Comparison of ENCODE assay signal across 17 cellular contexts in genomic region chr18:48152549-48152948, GRCh38.
DNase-seq lines count a peak whose midpoint lies in the region; ATAC-seq, FAIRE-seq and TF ChIP-seq lines count a peak whose summit lies in the region.
"Had no signal": no experiment of that assay in that cellular context is flagged by ENCODE, and none has a peak within 500 bp of the region (broad histone marks: within the 10 kb centered on the region; RNA-seq: fewer than 3 reads in every experiment).

No MANE protein-coding gene starts in this region.

- no peaks in the 10 kb centered on the region for H3K9me3 Mint-ChIP-seq in activated CD8-positive, alpha-beta memory T cell treated with anti-CD3 and anti-CD28 coated beads, Interleukin-2, amount 10 ng/mL, durations not matched to agents 7 days and 5 days (ENCODE audit: low read depth)
- H3K9me3 Mint-ChIP-seq: T-helper 1 cell treated with Interleukin-12 subunit alpha and Interleukin-12 subunit beta and Interleukin-4 antibody, amounts not matched to agents 30 μg/mL and 1 μg/mL, for 36 hours had no signal

- H3K4me3 ChIP-seq in bronchial epithelial cell (ENCODE audit: low read depth, low read length): no peak overlapping the region
- H3K4me3 ChIP-seq in keratinocyte (ENCODE audit: control insufficient read depth in 2 of 3, extremely low read depth in 1 of 3, insufficient read depth in 2 of 3, low read depth in 1 of 3, low read length in 3 of 3): no peak overlapping the region
- H3K4me3 ChIP-seq: pancreas had no signal

- no peaks in the 10 kb centered on the region for H4K20me1 ChIP-seq in keratinocyte (ENCODE audit: control insufficient read depth, extremely low read depth, insufficient read depth, low read length)

- ATAC-seq in Right ventricle myocardium superior (ENCODE audit: poor library complexity) (peak; percentile 30), HG03196 (IDR thresholded peaks at IDR 0.05; ENCODE audit: unreplicated experiment) (no peak), GM21390 (IDR thresholded peaks at IDR 0.05; ENCODE audit: unreplicated experiment) (no peak)
- no peak for ATAC-seq in activated CD8-positive, alpha-beta memory T cell treated with anti-CD3 and anti-CD28 coated beads, Interleukin-2, amount 10 ng/mL, durations not matched to agents 7 days and 5 days

- H2AFZ ChIP-seq in keratinocyte (ENCODE audit: control insufficient read depth, low read length): no peak overlapping the region

- no peak overlapping the region for H3K4me2 ChIP-seq in keratinocyte (ENCODE audit: control insufficient read depth, extremely low read depth, insufficient read depth, low read depth, low read length)

- intact Hi-C loops in Right ventricle myocardium superior (cut with DNase I): no loop called here
- intact Hi-C loops in cardiac septum (cut with DNase I): no loop called here
- intact Hi-C loops in posterior vena cava (cut with DNase I): no loop called here

- H3K36me3 ChIP-seq in bronchial epithelial cell (ENCODE audit: control insufficient read depth, insufficient read depth, low read length) (no peaks in the 10 kb centered on the region), keratinocyte (ENCODE audit: control insufficient read depth in 2 of 2, extremely low read depth in 1 of 2, insufficient read depth in 2 of 2, low read length in 2 of 2) (no peaks in the 10 kb centered on the region)
- H3K36me3 ChIP-seq: brain microvascular endothelial cell, pancreas had no signal

- H3K79me2 ChIP-seq in keratinocyte (ENCODE audit: control insufficient read depth, insufficient read depth, low read length): no peaks in the 10 kb centered on the region

- H3K9me1 ChIP-seq in keratinocyte (ENCODE audit: control insufficient read depth, extremely low read depth, insufficient read depth, low read length): no peaks in the 10 kb centered on the region

- H3K9ac ChIP-seq in keratinocyte (ENCODE audit: control insufficient read depth, extremely low read depth, insufficient read depth, low read length): no peak overlapping the region

- no peak for FAIRE-seq in bronchial epithelial cell (lab: Jason Lieb, UNC)
- FAIRE-seq in keratinocyte (lab: Jason Lieb, UNC): peak; percentile 89
- FAIRE-seq: GM18507, pancreas had no signal

- H3K4me1 Mint-ChIP-seq in activated CD8-positive, alpha-beta memory T cell treated with anti-CD3 and anti-CD28 coated beads, Interleukin-2, amount 10 ng/mL, durations not matched to agents 7 days and 5 days: no peaks in the 10 kb centered on the region

- H3K27me3 Mint-ChIP-seq in activated CD8-positive, alpha-beta memory T cell treated with anti-CD3 and anti-CD28 coated beads, Interleukin-2, amount 10 ng/mL, durations not matched to agents 7 days and 5 days: peaks cover 22% of the 10 kb centered on the region

- no peak overlapping the region for H3K27ac Mint-ChIP-seq in activated CD8-positive, alpha-beta memory T cell treated with anti-CD3 and anti-CD28 coated beads, Interleukin-2, amount 10 ng/mL, durations not matched to agents 7 days and 5 days
- H3K27ac Mint-ChIP-seq: T-helper 1 cell treated with Interleukin-12 subunit alpha and Interleukin-12 subunit beta and Interleukin-4 antibody, amounts not matched to agents 30 μg/mL and 1 μg/mL, for 36 hours had no signal

- TF ChIP-seq CTCF in bronchial epithelial cell (IDR thresholded peaks at IDR 0.05; ENCODE audit: insufficient read depth, low read length, severe bottlenecking) (no peak), keratinocyte (optimal IDR thresholded peaks at IDR 0.05 in 1 of 3, IDR thresholded peaks at IDR 0.05 in 1 of 3, conservative IDR thresholded peaks at IDR 0.05 in 1 of 3; ENCODE audit: extremely low read depth in 1 of 3, insufficient read depth in 2 of 3, low read length in 3 of 3) (no peak)

- no peaks in the 10 kb centered on the region for H3K9me3 ChIP-seq in keratinocyte (ENCODE audit: control insufficient read depth, low read depth, low read length)
- H3K9me3 ChIP-seq: pancreas had no signal

- CTCF ChIA-PET in activated CD8-positive, alpha-beta memory T cell treated with anti-CD3 and anti-CD28 coated beads, Interleukin-2, amount 10 ng/mL, durations not matched to agents 7 days and 5 days (lab: Charles Lee): no interaction called here

- no peak overlapping the region for H3K27ac ChIP-seq in keratinocyte (ENCODE audit: control insufficient read depth, insufficient read depth, low read length)
- H3K27ac ChIP-seq: brain microvascular endothelial cell, pancreas had no signal

- H3K36me3 Mint-ChIP-seq in activated CD8-positive, alpha-beta memory T cell treated with anti-CD3 and anti-CD28 coated beads, Interleukin-2, amount 10 ng/mL, durations not matched to agents 7 days and 5 days: no peaks in the 10 kb centered on the region

- peaks cover 2% of the 10 kb centered on the region for H3K4me1 ChIP-seq in keratinocyte (ENCODE audit: control insufficient read depth, extremely low read depth, insufficient read depth, low read length)
- H3K4me1 ChIP-seq: pancreas had no signal

- H3K27me3 ChIP-seq in bronchial epithelial cell (ENCODE audit: control insufficient read depth, insufficient read depth, low read length) (no peaks in the 10 kb centered on the region), keratinocyte (ENCODE audit: control insufficient read depth, extremely low read depth, insufficient read depth, low read length) (no peaks in the 10 kb centered on the region)
- H3K27me3 ChIP-seq: brain microvascular endothelial cell, pancreas had no signal

- dilution Hi-C loops in keratinocyte (cut with MboI; ENCODE audit: extremely low pct_ligation_motif_present, low sequenced_read_pairs): no loop called here

- DNase-seq in Right ventricle myocardium superior (no peak), cardiac septum (ENCODE audit: low spot score) (no peak), bronchial epithelial cell (ENCODE audit: low read depth) (peak; percentile 85), keratinocyte (ENCODE audit: low read depth, low spot score) (no peak), posterior vena cava (ENCODE audit: low spot score) (no peak)
- DNase-seq in activated CD8-positive, alpha-beta memory T cell treated with anti-CD3 and anti-CD28 coated beads, Interleukin-2, amount 10 ng/mL, durations not matched to agents 7 days and 5 days: no peak
- DNase-seq: activated CD8-positive, alpha-beta memory T cell treated with anti-CD3 and anti-CD28 coated beads, Interleukin-2, amount 50 U/mL, for 4 hours; activated naive CD4-positive, alpha-beta T cell; brain microvascular endothelial cell; Calu3; effector memory CD4-positive, alpha-beta T cell; NCI-H2107; pancreas had no signal

- no peak overlapping the region for H3K4me3 Mint-ChIP-seq in activated CD8-positive, alpha-beta memory T cell treated with anti-CD3 and anti-CD28 coated beads, Interleukin-2, amount 10 ng/mL, durations not matched to agents 7 days and 5 days
- H3K4me3 Mint-ChIP-seq: T-helper 1 cell treated with Interleukin-12 subunit alpha and Interleukin-12 subunit beta and Interleukin-4 antibody, amounts not matched to agents 30 μg/mL and 1 μg/mL, for 36 hours had no signal
